ENCODE assay signal across 14 cellular contexts in genomic region chr22:23184764-23185113, GRCh38. TPM values are rescaled to one million over a fixed set of nuclear protein-coding genes. Genes with fewer than 3 reads are reported as not detected.
DNase-seq lines count a peak whose midpoint lies in the region; ATAC-seq and TF ChIP-seq lines count a peak whose summit lies in the region.
"Had no signal": no experiment of that assay in that cellular context is flagged by ENCODE, and none has a peak within 500 bp of the region (broad histone marks: within the 10 kb centered on the region; RNA-seq: fewer than 3 reads in every experiment).

No MANE protein-coding gene starts in this region.

- WGBS in endodermal cell (ENCODE audit: insufficient coverage in 1 of 2, insufficient read length in 1 of 2), 2 experiments = 86 to 90% methylated on average over 5 of the region's 5 CpGs

- peak overlapping the region; percentile 16 for H3K4me3 ChIP-seq in OCI-LY7 (ENCODE audit: low read depth, low read length, poor library complexity, severe bottlenecking)
- peak overlapping the region; percentile 94 for H3K4me3 ChIP-seq in endodermal cell (ENCODE audit: low read length)
- H3K4me3 ChIP-seq in thoracic aorta = peak overlapping the region; percentile 72
- H3K4me3 ChIP-seq in left ventricle myocardium inferior = no peak overlapping the region
- H3K4me3 ChIP-seq: right atrium auricular region had no signal

- H3K9me2 ChIP-seq in OCI-LY7 (ENCODE audit: insufficient read depth, low read length) = no peaks in the 10 kb centered on the region

- H3K27ac Mint-ChIP-seq in activated naive CD4-positive, alpha-beta T cell treated with anti-CD3 and anti-CD28 coated beads, Interleukin-2, amount 10 ng/mL, durations not matched to agents 7 days and 5 days = peak overlapping the region; percentile 80
- peak overlapping the region; percentile 45 for H3K27ac Mint-ChIP-seq in endodermal cell

- POLR2A ChIA-PET in OCI-LY7 (lab: Charles Lee) = interaction anchor here (0.8 kb wide), 1 partner anchor 86 kb away, joined by 3 read pairs; no protein-coding TSS in a partner anchor

- H2AFZ ChIP-seq in OCI-LY7 (ENCODE audit: low read length) = no peak overlapping the region

- TF ChIP-seq CTCF in OCI-LY7 (conservative IDR thresholded peaks at IDR 0.05; ENCODE audit: low read length) = no peak
- no peak for TF ChIP-seq CTCF in endodermal cell (conservative IDR thresholded peaks at IDR 0.05)
- no peak for TF ChIP-seq CTCF in thoracic aorta (IDR thresholded peaks at IDR 0.05)
- TF ChIP-seq CTCF in left ventricle myocardium inferior (IDR thresholded peaks at IDR 0.05; ENCODE audit: borderline replicate concordance) = no peak

- H3K4me3 Mint-ChIP-seq in activated naive CD4-positive, alpha-beta T cell treated with anti-CD3 and anti-CD28 coated beads, Interleukin-2, amount 10 ng/mL, durations not matched to agents 7 days and 5 days = peak overlapping the region; percentile 76
- peak overlapping the region; percentile 62 for H3K4me3 Mint-ChIP-seq in endodermal cell

- no peak overlapping the region for H3K27ac ChIP-seq in OCI-LY7 (ENCODE audit: low read depth, low read length, poor library complexity, severe bottlenecking)
- peak overlapping the region; percentile 36 for H3K27ac ChIP-seq in endodermal cell (ENCODE audit: low read depth, low read length)
- peak overlapping the region in 1 of 2 donors; percentile 22 for H3K27ac ChIP-seq in thoracic aorta
- no peak overlapping the region for H3K27ac ChIP-seq in left ventricle myocardium inferior (replicated peaks)
- H3K27ac ChIP-seq: right atrium auricular region had no signal

- H3K36me3 ChIP-seq in OCI-LY7 (ENCODE audit: insufficient read depth, low read length) (peaks cover 49% of the 10 kb centered on the region), endodermal cell (ENCODE audit: control insufficient read depth, insufficient read depth, low read length) (peaks cover 49% of the 10 kb centered on the region), thoracic aorta (no peaks in the 10 kb centered on the region), left ventricle myocardium inferior (no peaks in the 10 kb centered on the region)
- H3K36me3 ChIP-seq: right atrium auricular region had no signal

- H3K4me2 ChIP-seq in OCI-LY7 (ENCODE audit: low read length) = peak overlapping the region; percentile 92

- DNase-seq in activated naive CD4-positive, alpha-beta T cell treated with anti-CD3 and anti-CD28 coated beads, Interleukin-2, amount 10 ng/mL, durations not matched to agents 7 days and 5 days = no peak
- DNase-seq in activated naive CD4-positive, alpha-beta T cell treated with Interleukin-2 at 50 U/mL for 16 hours = no peak
- no peak for DNase-seq in OCI-LY7 (ENCODE audit: low spot score)
- DNase-seq in endodermal cell = no peak
- DNase-seq in thoracic aorta (ENCODE audit: low spot score) = no peak
- no peak for DNase-seq in dedifferentiated amniotic fluid mesenchymal stem cell (ENCODE audit: extremely low spot score)
- no peak for DNase-seq in DMS79 (lab: John Stamatoyannopoulos, UW)
- no peak for DNase-seq in left ventricle myocardium inferior
- DNase-seq: aorta, BE2C, RPMI8226 had no signal

- H3K9me3 Mint-ChIP-seq in activated naive CD4-positive, alpha-beta T cell treated with anti-CD3 and anti-CD28 coated beads, Interleukin-2, amount 10 ng/mL, durations not matched to agents 7 days and 5 days = no peaks in the 10 kb centered on the region
- no peaks in the 10 kb centered on the region for H3K9me3 Mint-ChIP-seq in endodermal cell

- BruUV-seq in OCI-LY7 (replicated peaks; lab: Mats Ljungman, UMichigan) = TSS peak; percentile 14

- H3K4me1 Mint-ChIP-seq in activated naive CD4-positive, alpha-beta T cell treated with anti-CD3 and anti-CD28 coated beads, Interleukin-2, amount 10 ng/mL, durations not matched to agents 7 days and 5 days = peaks cover 67% of the 10 kb centered on the region
- H3K4me1 Mint-ChIP-seq in endodermal cell = peaks cover 48% of the 10 kb centered on the region

- H3K79me2 ChIP-seq in OCI-LY7 (ENCODE audit: insufficient read depth, low read depth, low read length) = peaks cover 70% of the 10 kb centered on the region

- H3K9me3 ChIP-seq in OCI-LY7 (ENCODE audit: low read length) (no peaks in the 10 kb centered on the region), endodermal cell (ENCODE audit: control insufficient read depth, low read length) (no peaks in the 10 kb centered on the region), thoracic aorta (no peaks in the 10 kb centered on the region), left ventricle myocardium inferior (replicated peaks) (no peaks in the 10 kb centered on the region)
- H3K9me3 ChIP-seq: BE2C, right atrium auricular region had no signal

- H4K20me1 ChIP-seq in OCI-LY7 (ENCODE audit: insufficient read depth, low read length) = peaks cover 26% of the 10 kb centered on the region

- H3K27me3 ChIP-seq in endodermal cell (ENCODE audit: control insufficient read depth, insufficient read depth, low read length, poor library complexity, severe bottlenecking) = no peaks in the 10 kb centered on the region
- H3K27me3 ChIP-seq in thoracic aorta (replicated peaks; ENCODE audit: insufficient read depth) = no peaks in the 10 kb centered on the region
- H3K27me3 ChIP-seq in left ventricle myocardium inferior (ENCODE audit: low read depth) = no peaks in the 10 kb centered on the region
- H3K27me3 ChIP-seq: BE2C, right atrium auricular region had no signal

- H3K4me1 ChIP-seq in OCI-LY7 (ENCODE audit: insufficient read depth, low read length, poor library complexity, severe bottlenecking) = peaks cover 37% of the 10 kb centered on the region
- H3K4me1 ChIP-seq in endodermal cell (ENCODE audit: control insufficient read depth, insufficient read depth, low read length) = no peaks in the 10 kb centered on the region
- peaks cover 31 to 61% of the 10 kb centered on the region in 2 donors for H3K4me1 ChIP-seq in thoracic aorta (ENCODE audit: control insufficient read depth in 1 of 2, low read depth in 2 of 2)
- peaks cover 63% of the 10 kb centered on the region for H3K4me1 ChIP-seq in left ventricle myocardium inferior

- CTCF ChIA-PET in activated naive CD4-positive, alpha-beta T cell treated with anti-CD3 and anti-CD28 coated beads, Interleukin-2, amount 10 ng/mL, durations not matched to agents 7 days and 5 days (lab: Charles Lee) = no interaction called here
- CTCF ChIA-PET in OCI-LY7 (lab: Charles Lee; ENCODE audit: unreplicated experiment) = no interaction called here

- H3K9ac ChIP-seq in endodermal cell (ENCODE audit: extremely low read depth, low read length, poor library complexity, severe bottlenecking) = no peak overlapping the region

- peaks cover 7% of the 10 kb centered on the region for H3K27me3 Mint-ChIP-seq in activated naive CD4-positive, alpha-beta T cell treated with anti-CD3 and anti-CD28 coated beads, Interleukin-2, amount 10 ng/mL, durations not matched to agents 7 days and 5 days
- peaks cover 9% of the 10 kb centered on the region for H3K27me3 Mint-ChIP-seq in endodermal cell (ENCODE audit: insufficient read depth)

- H3K36me3 Mint-ChIP-seq in activated naive CD4-positive, alpha-beta T cell treated with anti-CD3 and anti-CD28 coated beads, Interleukin-2, amount 10 ng/mL, durations not matched to agents 7 days and 5 days = peaks cover 49% of the 10 kb centered on the region
- H3K36me3 Mint-ChIP-seq in endodermal cell (ENCODE audit: low read depth) = peaks cover 50% of the 10 kb centered on the region

- intact Hi-C loops in OCI-LY7 (cut with micrococcal nuclease; ENCODE audit: unreplicated experiment) (no loop called here), left ventricle myocardium inferior (cut with micrococcal nuclease) (no loop called here)

- ATAC-seq in thoracic aorta (ENCODE audit: insufficient number of reproducible peaks, low FRiP score, low read depth) = no peak
- ATAC-seq: activated CD4-positive, CD25-positive, alpha-beta regulatory T cell treated with anti-CD3 and anti-CD28 coated beads, Interleukin-2, amount 50 U/mL, for 24 hours had no signal

RNA-seq across cellular contexts. Expression of gene BCR, which starts 4.4 kb away (rescaled TPM):
- 46.5 and 51.3 TPM in 2 replicates for total RNA-seq in OCI-LY7 (2014; rRNA removed; shearing (Covaris generic))
- total RNA-seq in OCI-LY7 (2022) (38.7 and 42.2 TPM in 2 replicates), endodermal cell (100 to 1,000 TPM; 102 to 172 TPM), thoracic aorta (100 to 1,000 TPM in 1 of 2 donors, 10 to 100 TPM in 1; 73.2 to 232 TPM), left ventricle myocardium inferior (26.7 TPM)
- 52.0 TPM for polyA plus RNA-seq in endodermal cell (2013, experiment 1 of 2)
- polyA plus RNA-seq in endodermal cell (2013, experiment 2 of 2) = 54.4 TPM

RNA-seq across cellular contexts. Expression of gene RAB36, which starts 39.5 kb away (rescaled TPM):
- total RNA-seq in OCI-LY7 (2014; rRNA removed; shearing (Covaris generic)) = 0.15 and 0.41 TPM in 2 replicates
- total RNA-seq in OCI-LY7 (2022) (2.5 and 3.0 TPM in 2 replicates), endodermal cell (1 to 10 TPM; 2.6 to 3.3 TPM), thoracic aorta (1 to 10 TPM; 3.5 to 4.5 TPM), left ventricle myocardium inferior (0.47 TPM)
- 6.8 TPM for polyA plus RNA-seq in endodermal cell (2013, experiment 1 of 2)
- 6.4 TPM for polyA plus RNA-seq in endodermal cell (2013, experiment 2 of 2)

RNA-seq across cellular contexts. Expression of gene RSPH14, which starts 42.9 kb away (rescaled TPM):
- total RNA-seq in OCI-LY7 (2014; rRNA removed; shearing (Covaris generic)) = 0.98 and 3.0 TPM in 2 replicates
- 6.1 and 7.9 TPM in 2 replicates for total RNA-seq in OCI-LY7 (2022)
- 1 to 10 TPM in 1 of 2 donors, under 1 TPM in 1; 0.35 to 2.3 TPM for total RNA-seq in endodermal cell
- 1.4 TPM for polyA plus RNA-seq in endodermal cell (2013, experiment 1 of 2)
- 1.5 TPM for polyA plus RNA-seq in endodermal cell (2013, experiment 2 of 2)
- total RNA-seq in thoracic aorta = under 1 TPM in 1 of 2 donors, not detected in 1; 0.71 TPM
- not detected for total RNA-seq in left ventricle myocardium inferior
- total RNA-seq: right atrium auricular region had no signal
- polyA plus RNA-seq: aorta, fibroblast of lung had no signal
